Comparison of ENCODE assay signal across 8 cellular contexts in the genomic region with DNA sequence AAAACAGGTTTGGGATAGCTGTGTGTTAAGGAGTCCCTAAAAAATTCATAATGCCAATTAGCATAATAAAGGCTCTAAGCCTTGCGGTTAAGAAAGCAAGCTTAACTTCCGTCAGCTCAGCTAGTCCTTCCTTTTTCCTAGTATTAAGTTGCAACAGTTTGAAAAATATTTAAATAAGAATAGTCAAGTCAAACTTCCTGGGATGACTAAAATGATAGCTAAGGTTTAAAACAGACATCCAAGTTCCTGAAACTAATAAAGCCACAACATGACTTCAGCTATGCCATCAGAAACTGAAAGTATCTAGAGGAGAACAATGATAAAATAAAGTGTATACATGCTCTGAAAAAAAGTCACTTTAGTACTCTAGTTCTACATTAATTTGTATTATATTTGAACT. TPM values are rescaled to one million over a fixed set of nuclear protein-coding genes. Genes with fewer than 3 reads are reported as not detected.
DNase-seq lines count a peak whose midpoint lies in the region; ATAC-seq, FAIRE-seq and TF ChIP-seq lines count a peak whose summit lies in the region.

No MANE protein-coding gene starts in this region.

- no peaks in the 10 kb centered on the region for H3K36me3 ChIP-seq in left ventricle myocardium inferior
- no peaks in the 10 kb centered on the region for H3K36me3 ChIP-seq in kidney (ENCODE audit: control insufficient read depth in 1 of 2, insufficient read depth in 2 of 2, low read length in 2 of 2)
- no peaks in the 10 kb centered on the region for H3K36me3 ChIP-seq in tibial nerve

- peak; percentile 6 for FAIRE-seq in kidney (lab: Jason Lieb, UNC)

- H3K4me1 Mint-ChIP-seq in activated naive CD8-positive, alpha-beta T cell (ENCODE audit: low read depth), result peaks cover 71% of the 10 kb centered on the region

- intact Hi-C loops in left ventricle myocardium inferior (cut with micrococcal nuclease) (no loop called here), left ventricle myocardium superior (cut with micrococcal nuclease) (no loop called here), kidney (cut with DNase I) (no loop called here)

- no peak for DNase-seq in left ventricle myocardium inferior
- DNase-seq in left ventricle myocardium superior, result no peak
- no peak for DNase-seq in kidney
- no peak for DNase-seq in tibial nerve (ENCODE audit: low spot score in 2 of 2)
- no peak for DNase-seq in H4 (ENCODE audit: low spot score)

- no peaks in the 10 kb centered on the region for H3K9me3 ChIP-seq in left ventricle myocardium inferior (replicated peaks)
- no peaks in the 10 kb centered on the region for H3K9me3 ChIP-seq in kidney (ENCODE audit: control insufficient read depth in 1 of 2, low read length in 2 of 2)
- H3K9me3 ChIP-seq in tibial nerve, result no peaks in the 10 kb centered on the region

- ATAC-seq in left ventricle myocardium superior (no peak), HG03135 (IDR thresholded peaks at IDR 0.05; ENCODE audit: unreplicated experiment) (no peak), HG02970 (IDR thresholded peaks at IDR 0.05; ENCODE audit: low FRiP score, unreplicated experiment) (no peak)

- H3K4me3 ChIP-seq in left ventricle myocardium inferior (peak overlapping the region; percentile 83), kidney (ENCODE audit: low read length in 2 of 2) (peak overlapping the region; percentile 79 to 90), tibial nerve (peak overlapping the region in 3 of 4 donors; percentile 21 to 99 (median 72))

- peaks cover 85% of the 10 kb centered on the region for H3K4me1 ChIP-seq in left ventricle myocardium inferior
- peaks cover 8 to 12% of the 10 kb centered on the region in 2 donors for H3K4me1 ChIP-seq in kidney (ENCODE audit: control insufficient read depth in 1 of 2, insufficient read depth in 1 of 2, low read depth in 1 of 2, low read length in 2 of 2)
- H3K4me1 ChIP-seq in tibial nerve, result peaks cover 0 to 67% (median 28%) of the 10 kb centered on the region in 4 donors

- 14 to 26% methylated on average over 2 of the region's 2 CpGs for WGBS in tibial nerve, 2 donors

- peak in 1 of 2 donors; percentile 23 for TF ChIP-seq EP300 in tibial nerve (IDR thresholded peaks at IDR 0.05)

- no peak for TF ChIP-seq POLR2A in tibial nerve (IDR thresholded peaks at IDR 0.05)

- H3K27ac Mint-ChIP-seq in activated naive CD8-positive, alpha-beta T cell, result peak overlapping the region; percentile 75

- H3K4me3 Mint-ChIP-seq in activated naive CD8-positive, alpha-beta T cell, result peak overlapping the region; percentile 94

- no peaks in the 10 kb centered on the region for H3K36me3 Mint-ChIP-seq in activated naive CD8-positive, alpha-beta T cell

- H3K27ac ChIP-seq in left ventricle myocardium inferior (replicated peaks), result peak overlapping the region; percentile 99
- H3K27ac ChIP-seq in kidney (ENCODE audit: low read depth in 2 of 2, low read length in 2 of 2), result no peak overlapping the region
- peak overlapping the region in 3 of 4 donors; percentile 50 to 94 (median 77) for H3K27ac ChIP-seq in tibial nerve

- no peaks in the 10 kb centered on the region for H3K9me3 Mint-ChIP-seq in activated naive CD8-positive, alpha-beta T cell (ENCODE audit: low read depth)

- H3K27me3 Mint-ChIP-seq in activated naive CD8-positive, alpha-beta T cell, result no peaks in the 10 kb centered on the region

- no peaks in the 10 kb centered on the region for H3K27me3 ChIP-seq in left ventricle myocardium inferior (ENCODE audit: low read depth)
- H3K27me3 ChIP-seq in tibial nerve, result no peaks in the 10 kb centered on the region

- H3K9ac ChIP-seq in kidney (ENCODE audit: low read length in 2 of 2), result peak overlapping the region in 1 of 2 donors; percentile 10

- TF ChIP-seq CTCF in left ventricle myocardium inferior (IDR thresholded peaks at IDR 0.05; ENCODE audit: borderline replicate concordance), result no peak
- TF ChIP-seq CTCF in kidney (IDR thresholded peaks at IDR 0.05; ENCODE audit: borderline replicate concordance, extremely low read depth, insufficient read depth), result no peak
- no peak for TF ChIP-seq CTCF in tibial nerve (IDR thresholded peaks at IDR 0.05)

RNA-seq across cellular contexts. Expression of a gene that starts 3.4 kb away (rescaled TPM):
- 42.3 TPM for total RNA-seq in left ventricle myocardium inferior
- total RNA-seq in left ventricle myocardium superior, result 30.7 TPM
- total RNA-seq in kidney, result 43.4 TPM
- 26.0 TPM for polyA plus RNA-seq in kidney (ENCODE audit: insufficient read depth, low read depth, low replicate concordance)
- 10 to 100 TPM; 18.8 to 29.5 (median 24.2) TPM for total RNA-seq in tibial nerve
- total RNA-seq in H4 (2014; rRNA removed; shearing (Covaris generic)), result 10.1 and 10.7 TPM in 2 replicates

Comparison
In these comparisons a context has a peak if more than half of its experiments do, and no peak if none do; other contexts are left out.
1. H3K27ac ChIP-seq: peak in left ventricle myocardium inferior (single experiment) and tibial nerve (3 of 4); none in kidney (0 of 2).
2. Peak in every context shown above with its lines, with median percentiles within 50 percentile points of each other: H3K4me3 ChIP-seq.